Comparison of ENCODE assay signal across 1 cellular context in the genomic region with DNA sequence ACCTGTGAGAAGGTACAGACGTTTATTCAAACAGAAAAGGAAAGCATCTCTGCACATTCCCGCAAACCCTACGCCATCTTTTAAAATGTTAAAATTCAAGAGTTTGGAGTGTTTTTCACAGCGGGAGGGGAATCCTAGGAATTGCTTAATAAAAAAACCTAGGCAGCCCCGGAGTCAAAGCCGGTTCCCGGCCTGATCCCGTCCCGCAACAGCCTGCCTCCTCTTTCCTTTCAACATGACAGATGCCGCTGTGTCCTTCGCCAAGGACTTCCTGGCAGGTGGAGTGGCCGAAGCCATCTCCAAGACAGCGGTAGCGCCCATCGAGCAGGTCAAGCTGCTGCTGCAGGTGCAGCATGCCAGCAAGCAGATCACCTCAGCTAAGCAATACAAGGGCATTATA.
TF ChIP-seq lines count a peak whose summit lies in the region.

No MANE protein-coding gene starts in this region.

TF ChIP-seq in H1, 55 proteins besides CTCF, POLR2A, EP300 and RAD21:
- TF ChIP-seq CHD2 (IDR thresholded peaks at IDR 0.05; ENCODE audit: low read length) = no peak
- no peak for TF ChIP-seq RNF2 (IDR thresholded peaks at IDR 0.05; ENCODE audit: borderline replicate concordance, low read depth, low read length, missing control alignments, poor library complexity, severe bottlenecking)
- TF ChIP-seq TAF1 (IDR thresholded peaks at IDR 0.05; ENCODE audit: low read depth, low read length) = no peak
- TF ChIP-seq, protein P1, sequence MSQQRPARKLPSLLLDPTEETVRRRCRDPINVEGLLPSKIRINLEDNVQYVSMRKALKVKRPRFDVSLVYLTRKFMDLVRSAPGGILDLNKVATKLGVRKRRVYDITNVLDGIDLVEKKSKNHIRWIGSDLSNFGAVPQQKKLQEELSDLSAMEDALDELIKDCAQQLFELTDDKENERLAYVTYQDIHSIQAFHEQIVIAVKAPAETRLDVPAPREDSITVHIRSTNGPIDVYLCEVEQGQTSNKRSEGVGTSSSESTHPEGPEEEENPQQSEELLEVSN (IDR thresholded peaks at IDR 0.05) = no peak
- no peak for TF ChIP-seq EGR1 (IDR thresholded peaks at IDR 0.05; ENCODE audit: borderline replicate concordance, low read depth, low read length)
- TF ChIP-seq EZH2 (IDR thresholded peaks at IDR 0.05; ENCODE audit: low read depth, low read length, severe bottlenecking) = no peak
- TF ChIP-seq TAF7 (optimal IDR thresholded peaks at IDR 0.05; ENCODE audit: borderline replicate concordance, low read depth, low read length) = no peak
- TF ChIP-seq, protein P2, sequence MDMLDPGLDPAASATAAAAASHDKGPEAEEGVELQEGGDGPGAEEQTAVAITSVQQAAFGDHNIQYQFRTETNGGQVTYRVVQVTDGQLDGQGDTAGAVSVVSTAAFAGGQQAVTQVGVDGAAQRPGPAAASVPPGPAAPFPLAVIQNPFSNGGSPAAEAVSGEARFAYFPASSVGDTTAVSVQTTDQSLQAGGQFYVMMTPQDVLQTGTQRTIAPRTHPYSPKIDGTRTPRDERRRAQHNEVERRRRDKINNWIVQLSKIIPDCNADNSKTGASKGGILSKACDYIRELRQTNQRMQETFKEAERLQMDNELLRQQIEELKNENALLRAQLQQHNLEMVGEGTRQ (IDR thresholded peaks at IDR 0.05; ENCODE audit: low read length) = no peak
- no peak for TF ChIP-seq SUZ12 (IDR thresholded peaks at IDR 0.05; ENCODE audit: low read length)
- no peak for TF ChIP-seq SIN3A (conservative IDR thresholded peaks at IDR 0.05 in 1 of 2, IDR thresholded peaks at IDR 0.05 in 1 of 2; ENCODE audit: low read depth in 1 of 2, low read length in 2 of 2)
- no peak for TF ChIP-seq CREB1 (IDR thresholded peaks at IDR 0.05)
- TF ChIP-seq HDAC2 (IDR thresholded peaks at IDR 0.05; ENCODE audit: borderline replicate concordance in 1 of 2, low read depth in 2 of 2, low read length in 2 of 2) = no peak
- TF ChIP-seq TEAD4 (IDR thresholded peaks at IDR 0.05; ENCODE audit: low read depth, low read length) = no peak
